Comparison of ENCODE assay signal across 6 cellular contexts in the genomic region with DNA sequence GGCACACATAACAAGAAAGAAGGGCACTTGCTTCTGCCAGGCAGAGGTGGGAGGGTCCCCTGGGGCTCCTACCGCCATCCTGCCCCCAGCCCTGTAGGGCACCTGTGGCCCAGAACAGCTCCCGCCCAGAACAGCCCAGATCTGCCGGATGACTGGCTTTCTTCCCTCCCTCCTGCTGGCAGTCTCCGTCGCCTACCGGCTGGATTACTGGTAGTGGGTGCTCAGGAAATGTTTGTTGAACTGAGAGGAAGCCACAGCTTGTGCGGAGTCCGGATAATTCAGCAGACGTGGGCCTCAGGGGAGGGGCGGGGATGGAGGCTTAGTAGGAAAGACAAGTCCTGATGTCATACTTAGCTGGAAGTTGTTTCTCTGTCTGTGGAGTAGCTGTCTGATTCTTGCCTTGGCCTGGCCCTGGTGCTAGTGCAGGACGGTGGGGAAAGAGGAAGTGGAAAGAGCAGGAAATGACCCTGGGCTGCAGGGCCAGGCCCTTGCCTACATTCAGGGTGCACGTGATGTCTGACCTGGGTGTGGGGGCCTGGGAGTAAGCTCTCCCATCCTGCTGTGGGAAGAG.
DNase-seq lines count a peak whose midpoint lies in the region; ATAC-seq and TF ChIP-seq lines count a peak whose summit lies in the region.

No MANE protein-coding gene starts in this region.

- H3K36me3 Mint-ChIP-seq in stimulated activated naive B cell treated with anti-CD40 and anti-IgM and Interleukin-4, amounts not matched to agents 10 μg/mL and 1 μg/mL and 100 μg/mL, for 72 hours: peaks cover 3% of the 10 kb centered on the region in 2 donors

- ATAC-seq in RWPE2 (ENCODE audit: low read depth) (0 out of 3 replicates have a peak, but pooled peaks have one; percentile 0), GM21825 (IDR thresholded peaks at IDR 0.05; ENCODE audit: unreplicated experiment) (no peak)
- peak; percentile 78 for ATAC-seq in stimulated activated naive B cell treated with anti-CD40 and anti-IgM and Interleukin-4, amounts not matched to agents 10 μg/mL and 1 μg/mL and 100 μg/mL, for 72 hours (replicated peaks)

- peaks cover 15% of the 10 kb centered on the region for H3K4me1 ChIP-seq in RWPE2 (ENCODE audit: insufficient read depth, poor library complexity, severe bottlenecking)
- peaks cover 9% of the 10 kb centered on the region for H3K4me1 ChIP-seq in effector memory CD4-positive, alpha-beta T cell (ENCODE audit: control insufficient read depth, insufficient read depth, low read length, poor library complexity, severe bottlenecking)

- no peak overlapping the region for H3K4me3 ChIP-seq in RWPE2 (ENCODE audit: severe bottlenecking)
- no peak overlapping the region for H3K4me3 ChIP-seq in effector memory CD4-positive, alpha-beta T cell (ENCODE audit: insufficient read depth, low read depth, low read length, poor library complexity, severe bottlenecking)

- DNase-seq in CD1c-positive myeloid dendritic cell (ENCODE audit: extremely low spot score) (peak; percentile 95), RWPE2 (ENCODE audit: low spot score) (no peak), head of caudate nucleus (peak in 29 of 42 donors; percentile 21 to 72 (median 47))
- peak; percentile 30 for DNase-seq in stimulated activated naive B cell treated with anti-CD40 and anti-IgM and Interleukin-4, amounts not matched to agents 10 μg/mL and 1 μg/mL and 100 μg/mL, for 72 hours
- no peak for DNase-seq in effector memory CD4-positive, alpha-beta T cell

- peak overlapping the region; percentile 97 for H3K27ac ChIP-seq in RWPE2 (ENCODE audit: poor library complexity, severe bottlenecking)
- no peak overlapping the region for H3K27ac ChIP-seq in effector memory CD4-positive, alpha-beta T cell (ENCODE audit: insufficient read depth, low read length, poor library complexity, severe bottlenecking)

- peaks cover 38 to 73% of the 10 kb centered on the region in 2 donors for H3K4me1 Mint-ChIP-seq in stimulated activated naive B cell treated with anti-CD40 and anti-IgM and Interleukin-4, amounts not matched to agents 10 μg/mL and 1 μg/mL and 100 μg/mL, for 72 hours

- peak overlapping the region; percentile 59 to 73 for H3K4me3 Mint-ChIP-seq in stimulated activated naive B cell treated with anti-CD40 and anti-IgM and Interleukin-4, amounts not matched to agents 10 μg/mL and 1 μg/mL and 100 μg/mL, for 72 hours

- no peak for TF ChIP-seq CTCF in RWPE2 (IDR thresholded peaks at IDR 0.05; ENCODE audit: poor library complexity, severe bottlenecking)

- peak overlapping the region; percentile 77 for H3K27ac Mint-ChIP-seq in stimulated activated naive B cell treated with anti-CD40 and anti-IgM and Interleukin-4, amounts not matched to agents 10 μg/mL and 1 μg/mL and 100 μg/mL, for 72 hours

- no peaks in the 10 kb centered on the region for H3K27me3 ChIP-seq in RWPE2 (ENCODE audit: insufficient read depth, poor library complexity, severe bottlenecking)
- H3K27me3 ChIP-seq in effector memory CD4-positive, alpha-beta T cell (replicated peaks; ENCODE audit: control insufficient read depth, insufficient read depth, low read length, poor library complexity, severe bottlenecking): no peaks in the 10 kb centered on the region

- no peaks in the 10 kb centered on the region for H3K9me3 Mint-ChIP-seq in stimulated activated naive B cell treated with anti-CD40 and anti-IgM and Interleukin-4, amounts not matched to agents 10 μg/mL and 1 μg/mL and 100 μg/mL, for 72 hours

- H3K9me3 ChIP-seq in RWPE2 (ENCODE audit: severe bottlenecking): no peaks in the 10 kb centered on the region
- H3K9me3 ChIP-seq in effector memory CD4-positive, alpha-beta T cell (ENCODE audit: control insufficient read depth, low read length): no peaks in the 10 kb centered on the region

- H3K27me3 Mint-ChIP-seq in stimulated activated naive B cell treated with anti-CD40 and anti-IgM and Interleukin-4, amounts not matched to agents 10 μg/mL and 1 μg/mL and 100 μg/mL, for 72 hours: peaks cover 4 to 34% of the 10 kb centered on the region in 2 donors

- peaks cover 46% of the 10 kb centered on the region for H3K36me3 ChIP-seq in RWPE2 (ENCODE audit: low read depth)
- H3K36me3 ChIP-seq in effector memory CD4-positive, alpha-beta T cell (ENCODE audit: control insufficient read depth, insufficient read depth, low read length): no peaks in the 10 kb centered on the region

- intact Hi-C loops in head of caudate nucleus (cut with DNase I): no loop called here

Comparison
In these comparisons a context has a peak if more than half of its experiments do, and no peak if none do; other contexts are left out.
1. DNase-seq: peak in CD1c-positive myeloid dendritic cell (single experiment), head of caudate nucleus (29 of 42) and stimulated activated naive B cell treated with anti-CD40 and anti-IgM and Interleukin-4, amounts not matched to agents 10 μg/mL and 1 μg/mL and 100 μg/mL, for 72 hours (single experiment); none in RWPE2 (single experiment) and effector memory CD4-positive, alpha-beta T cell (0 of 3).